In the genomic region with DNA sequence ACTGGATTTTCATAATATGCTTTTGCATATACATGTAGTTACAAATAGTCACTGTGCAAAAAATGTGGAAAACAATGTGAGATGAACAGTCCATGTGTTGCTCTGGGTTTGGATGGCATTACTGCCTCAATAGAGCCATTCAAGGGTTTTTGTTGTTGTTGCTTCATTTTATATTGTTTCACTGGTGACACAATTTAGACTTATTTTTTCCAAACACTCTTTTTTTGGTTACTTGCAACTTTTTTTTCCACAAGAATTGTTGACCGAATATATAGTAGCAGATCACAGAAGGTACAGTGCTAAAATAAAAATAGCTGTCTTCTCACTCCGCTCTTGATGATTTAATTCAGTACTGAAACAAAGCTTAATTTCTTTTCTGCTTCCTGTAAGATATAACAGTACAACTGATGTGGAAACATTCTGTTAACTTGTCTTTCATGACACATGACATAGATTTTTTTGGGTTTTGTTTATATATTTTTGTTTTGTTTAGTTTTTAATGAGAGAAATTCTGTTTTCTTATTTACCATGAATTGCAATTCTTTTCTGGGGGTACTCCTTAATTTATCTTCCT, we compare ENCODE assay signal across 16 cellular contexts.
DNase-seq lines count a peak whose midpoint lies in the region; ATAC-seq and TF ChIP-seq lines count a peak whose summit lies in the region.
"Had no signal": no experiment of that assay in that cellular context is flagged by ENCODE, and none has a peak within 500 bp of the region (broad histone marks: within the 10 kb centered on the region; RNA-seq: fewer than 3 reads in every experiment).

No MANE protein-coding gene starts in this region.

- DNase-seq in neural progenitor cell (ENCODE audit: low spot score) (no peak), breast epithelium (ENCODE audit: low spot score in 2 of 2) (no peak), KG1 (lab: John Stamatoyannopoulos, UW) (no peak)
- DNase-seq in effector CD8-positive, alpha-beta T cell (lab: John Stamatoyannopoulos, UW): no peak
- DNase-seq: activated CD4-positive, alpha-beta T cell treated with anti-CD3 and anti-CD28 coated beads, Interleukin-2, amount 10 ng/mL, durations not matched to agents 24 days and 14 days; activated naive CD4-positive, alpha-beta T cell treated with anti-CD3 and anti-CD28 coated beads, Interleukin-2, amount 50 U/mL, for 16 hours; colonic mucosa; MV-4-11; NCI-H510A; stimulated activated CD4-positive, alpha-beta T cell treated with anti-CD3 and anti-CD28 coated beads, Interleukin-1b, Interleukin-23, amount 100 ng/mL, for 48 hours had no signal

- no peaks in the 10 kb centered on the region for H3K36me3 Mint-ChIP-seq in neural progenitor cell

- H3K9me3 ChIP-seq in neural progenitor cell (ENCODE audit: low read depth) (no peaks in the 10 kb centered on the region), breast epithelium (no peaks in the 10 kb centered on the region)
- H3K9me3 ChIP-seq: colonic mucosa had no signal

- TF ChIP-seq CTCF in neural progenitor cell (IDR thresholded peaks at IDR 0.05): no peak
- TF ChIP-seq CTCF in breast epithelium (IDR thresholded peaks at IDR 0.05): no peak

- peak; percentile 98 for ATAC-seq in GM18861 (IDR thresholded peaks at IDR 0.05; ENCODE audit: unreplicated experiment)
- peak; percentile 89 for ATAC-seq in GM21825 (IDR thresholded peaks at IDR 0.05; ENCODE audit: unreplicated experiment)
- peak; percentile 87 for ATAC-seq in HG03342 (IDR thresholded peaks at IDR 0.05; ENCODE audit: unreplicated experiment)
- ATAC-seq in HG03045 (IDR thresholded peaks at IDR 0.05; ENCODE audit: unreplicated experiment): no peak

- H3F3A ChIP-seq in neural progenitor cell (ENCODE audit: low read depth): no peaks in the 10 kb centered on the region

- H3K4me3 ChIP-seq in neural progenitor cell (no peak overlapping the region), breast epithelium (no peak overlapping the region)
- H3K4me3 ChIP-seq: colonic mucosa, SK-N-MC had no signal

- H3K4me1 ChIP-seq in neural progenitor cell (peaks cover 6% of the 10 kb centered on the region), breast epithelium (no peaks in the 10 kb centered on the region)
- H3K4me1 ChIP-seq: colonic mucosa had no signal

- H3K9me3 Mint-ChIP-seq in neural progenitor cell: no peaks in the 10 kb centered on the region
- H3K9me3 Mint-ChIP-seq: activated CD4-positive, alpha-beta T cell treated with anti-CD3 and anti-CD28 coated beads, Interleukin-2, amount 10 ng/mL, durations not matched to agents 24 days and 14 days had no signal

- H3K27ac ChIP-seq in neural progenitor cell (no peak overlapping the region), breast epithelium (no peak overlapping the region)
- H3K27ac ChIP-seq: colonic mucosa, HL-60, SK-N-MC had no signal

- H3K4me1 Mint-ChIP-seq in neural progenitor cell: peaks cover 7% of the 10 kb centered on the region
- H3K4me1 Mint-ChIP-seq: activated CD4-positive, alpha-beta T cell treated with anti-CD3 and anti-CD28 coated beads, Interleukin-2, amount 10 ng/mL, durations not matched to agents 24 days and 14 days had no signal

- no peak overlapping the region for H3K9ac ChIP-seq in neural progenitor cell

- H3K4me3 Mint-ChIP-seq in neural progenitor cell: no peak overlapping the region
- H3K4me3 Mint-ChIP-seq: activated CD4-positive, alpha-beta T cell treated with anti-CD3 and anti-CD28 coated beads, Interleukin-2, amount 10 ng/mL, durations not matched to agents 24 days and 14 days had no signal

- no peaks in the 10 kb centered on the region for H3K27me3 ChIP-seq in neural progenitor cell
- no peaks in the 10 kb centered on the region for H3K27me3 ChIP-seq in breast epithelium
- H3K27me3 ChIP-seq: colonic mucosa had no signal

- peak overlapping the region; percentile 83 for H2AFZ ChIP-seq in neural progenitor cell (replicated peaks)

- H4K20me1 ChIP-seq in neural progenitor cell (ENCODE audit: low read depth): no peaks in the 10 kb centered on the region

- H3K36me3 ChIP-seq in neural progenitor cell (no peaks in the 10 kb centered on the region), breast epithelium (no peaks in the 10 kb centered on the region)
- H3K36me3 ChIP-seq: colonic mucosa had no signal

- no peaks in the 10 kb centered on the region for H3K79me2 ChIP-seq in neural progenitor cell (ENCODE audit: low read depth)

- intact Hi-C loops in breast epithelium (cut with DNase I; ENCODE audit: low total_unique reads): no loop called here

- H3K27me3 Mint-ChIP-seq in neural progenitor cell (ENCODE audit: insufficient read depth, low read depth): no peaks in the 10 kb centered on the region
- H3K27me3 Mint-ChIP-seq: activated CD4-positive, alpha-beta T cell treated with anti-CD3 and anti-CD28 coated beads, Interleukin-2, amount 10 ng/mL, durations not matched to agents 24 days and 14 days had no signal

- H3K27ac Mint-ChIP-seq in neural progenitor cell: no peak overlapping the region
- H3K27ac Mint-ChIP-seq: activated CD4-positive, alpha-beta T cell treated with anti-CD3 and anti-CD28 coated beads, Interleukin-2, amount 10 ng/mL, durations not matched to agents 24 days and 14 days had no signal

- TF ChIP-seq POLR2A in breast epithelium (IDR thresholded peaks at IDR 0.05): no peak

- H3K4me2 ChIP-seq in neural progenitor cell: no peak overlapping the region
